In the genomic region with DNA sequence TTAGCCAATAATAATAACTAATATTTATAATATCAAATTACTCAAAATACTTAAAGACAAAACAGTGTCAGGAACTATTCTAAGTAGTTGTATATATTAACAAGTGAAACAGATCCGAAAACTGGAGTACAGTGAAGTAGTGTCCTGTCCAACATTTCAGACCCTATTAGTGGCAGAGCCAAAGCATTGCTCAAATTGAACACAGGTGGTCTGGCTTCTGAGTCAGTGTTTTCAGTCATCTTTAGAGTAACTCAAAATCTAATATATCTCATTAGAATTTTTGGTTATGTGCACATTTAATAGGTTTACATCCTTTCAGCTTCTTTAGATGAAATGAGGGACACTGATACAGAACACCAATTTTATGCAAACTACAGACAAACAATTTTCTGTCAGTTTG, we compare ENCODE assay signal across 29 cellular contexts.
"Had no signal": no experiment of that assay in that cellular context is flagged by ENCODE, and none has a peak within 500 bp of the region (broad histone marks: within the 10 kb centered on the region; RNA-seq: fewer than 3 reads in every experiment).

No MANE protein-coding gene starts in this region.

- H3K27me3 Mint-ChIP-seq: naive thymus-derived CD8-positive, alpha-beta T cell; natural killer cell treated with Interleukin-12 subunit alpha and Interleukin-12 subunit beta and Interleukin-15 and Interleukin-18, amount 100 ng/mL, for 72 hours; progenitor cell of endocrine pancreas; stimulated activated naive B cell treated with anti-CD40 and anti-IgM and Interleukin-4, amounts not matched to agents 10 μg/mL and 1 μg/mL and 100 μg/mL, for 72 hours; stimulated activated naive CD8-positive, alpha-beta T cell treated with anti-CD3 and anti-CD28 coated beads, Interleukin-15, amount 100 ng/mL, for 72 hours had no signal

- H3K4me3 Mint-ChIP-seq: naive thymus-derived CD8-positive, alpha-beta T cell; natural killer cell treated with Interleukin-12 subunit alpha and Interleukin-12 subunit beta and Interleukin-15 and Interleukin-18, amount 100 ng/mL, for 72 hours; neural progenitor cell; stimulated activated effector memory CD8-positive, alpha-beta T cell treated with anti-CD3 and anti-CD28 coated beads, Interleukin-12 subunit alpha, Interleukin-12 subunit beta, amount 100 ng/mL, for 72 hours; stimulated activated naive B cell treated with anti-CD40 and anti-IgM and Interleukin-4, amounts not matched to agents 10 μg/mL and 1 μg/mL and 100 μg/mL, for 72 hours; stimulated activated naive CD8-positive, alpha-beta T cell treated with anti-CD3 and anti-CD28 coated beads, Interleukin-15, amount 100 ng/mL, for 72 hours; type B pancreatic cell had no signal

- ATAC-seq: naive thymus-derived CD8-positive, alpha-beta T cell; natural killer cell treated with Interleukin-12 subunit alpha and Interleukin-12 subunit beta and Interleukin-15 and Interleukin-18, amount 100 ng/mL, for 72 hours; psoas muscle; right lobe of liver; stimulated activated effector memory CD8-positive, alpha-beta T cell treated with anti-CD3 and anti-CD28 coated beads, Interleukin-12 subunit alpha, Interleukin-12 subunit beta, amount 100 ng/mL, for 72 hours; stimulated activated naive B cell treated with anti-CD40 and anti-IgM and Interleukin-4, amounts not matched to agents 10 μg/mL and 1 μg/mL and 100 μg/mL, for 72 hours; stimulated activated naive CD8-positive, alpha-beta T cell treated with anti-CD3 and anti-CD28 coated beads, Interleukin-15, amount 100 ng/mL, for 72 hours; stimulated activated naive CD8-positive, alpha-beta T cell treated with anti-CD3 and anti-CD28 coated beads, Interleukin-15, Interleukin-2, amounts not matched to agents 100 U/mL and 50 U/mL, for 24 hours; upper lobe of right lung had no signal

- H3K4me1 Mint-ChIP-seq: naive thymus-derived CD8-positive, alpha-beta T cell; stimulated activated effector memory CD8-positive, alpha-beta T cell treated with anti-CD3 and anti-CD28 coated beads, Interleukin-12 subunit alpha, Interleukin-12 subunit beta, amount 100 ng/mL, for 72 hours; stimulated activated naive B cell treated with anti-CD40 and anti-IgM and Interleukin-4, amounts not matched to agents 10 μg/mL and 1 μg/mL and 100 μg/mL, for 72 hours; stimulated activated naive CD8-positive, alpha-beta T cell treated with anti-CD3 and anti-CD28 coated beads, Interleukin-15, amount 100 ng/mL, for 72 hours had no signal

- H2AFZ ChIP-seq: parathyroid adenoma had no signal

- H3K4me2 ChIP-seq: neural progenitor cell had no signal

- H3K36me3 ChIP-seq: neural progenitor cell, ovary, right lobe of liver, sigmoid colon, suprapubic skin, tibial artery, transverse colon, upper lobe of right lung, uterus had no signal

- H3K9me3 ChIP-seq: ovary, right lobe of liver, sigmoid colon, suprapubic skin, testis, upper lobe of right lung, uterus had no signal

- H3K4me1 ChIP-seq: parathyroid adenoma, psoas muscle, right lobe of liver, sigmoid colon, suprapubic skin, testis, transverse colon, upper lobe of right lung, uterus had no signal

- H3K27ac Mint-ChIP-seq: naive thymus-derived CD8-positive, alpha-beta T cell; natural killer cell treated with Interleukin-12 subunit alpha and Interleukin-12 subunit beta and Interleukin-15 and Interleukin-18, amount 100 ng/mL, for 72 hours; neural progenitor cell; progenitor cell of endocrine pancreas; stimulated activated effector memory CD8-positive, alpha-beta T cell treated with anti-CD3 and anti-CD28 coated beads, Interleukin-12 subunit alpha, Interleukin-12 subunit beta, amount 100 ng/mL, for 72 hours; stimulated activated naive B cell treated with anti-CD40 and anti-IgM and Interleukin-4, amounts not matched to agents 10 μg/mL and 1 μg/mL and 100 μg/mL, for 72 hours; stimulated activated naive CD8-positive, alpha-beta T cell treated with anti-CD3 and anti-CD28 coated beads, Interleukin-15, amount 100 ng/mL, for 72 hours; type B pancreatic cell had no signal

- H3K27me3 ChIP-seq: neural progenitor cell, ovary, right lobe of liver, sigmoid colon, suprapubic skin, testis, tibial artery, transverse colon, upper lobe of right lung, uterus had no signal

- H3K36me3 Mint-ChIP-seq: neural progenitor cell; stimulated activated effector memory CD8-positive, alpha-beta T cell treated with anti-CD3 and anti-CD28 coated beads, Interleukin-12 subunit alpha, Interleukin-12 subunit beta, amount 100 ng/mL, for 72 hours; stimulated activated naive B cell treated with anti-CD40 and anti-IgM and Interleukin-4, amounts not matched to agents 10 μg/mL and 1 μg/mL and 100 μg/mL, for 72 hours; type B pancreatic cell had no signal

- H3K9me3 Mint-ChIP-seq: type B pancreatic cell had no signal

- DNase-seq: naive thymus-derived CD8-positive, alpha-beta T cell; occipital lobe; ovary; posterior cingulate gyrus; psoas muscle; right cardiac atrium; right lobe of liver; sigmoid colon; small intestine; stimulated activated CD4-positive, alpha-beta T cell treated with anti-CD3 and anti-CD28 coated beads, Interleukin-15, amount 100 ng/mL, for 24 hours; stimulated activated CD4-positive, alpha-beta T cell treated with anti-CD3 and anti-CD28 coated beads, Interleukin-2, amount 100 ng/mL, for 24 hours; stimulated activated CD4-positive, alpha-beta T cell treated with anti-CD3 and anti-CD28 coated beads, Interleukin-2, amount 100 ng/mL, for 48 hours; stimulated activated CD4-positive, alpha-beta T cell treated with anti-CD3 and anti-CD28 coated beads, Interleukin-4, amount 100 ng/mL, for 24 hours; stimulated activated naive B cell treated with anti-CD40 and anti-IgM and Interleukin-4, amounts not matched to agents 10 μg/mL and 1 μg/mL and 100 μg/mL, for 72 hours; stimulated activated naive CD8-positive, alpha-beta T cell treated with anti-CD3 and anti-CD28 coated beads, Interleukin-15, amount 100 ng/mL, for 72 hours; stimulated activated naive CD8-positive, alpha-beta T cell treated with anti-CD3 and anti-CD28 coated beads, Interleukin-15, Interleukin-2, amounts not matched to agents 100 U/mL and 50 U/mL, for 24 hours; substantia nigra; testis; tibial artery; transverse colon; upper lobe of right lung; uterus had no signal

- H3K79me2 ChIP-seq: parathyroid adenoma had no signal

- H3K4me3 ChIP-seq: neural progenitor cell, ovary, psoas muscle, right lobe of liver, sigmoid colon, suprapubic skin, testis, tibial artery, transverse colon, upper lobe of right lung, uterus had no signal

- H3K27ac ChIP-seq: neural progenitor cell, ovary, parathyroid adenoma, psoas muscle, right lobe of liver, sigmoid colon, suprapubic skin, testis, tibial artery, transverse colon, upper lobe of right lung, uterus had no signal
